Comparison of ENCODE assay signal across 23 cellular contexts in genomic region chr14:80664576-80664975, GRCh38.
A peak's percentile ranks its signal among the peaks of the same experiment; 100 is the strongest.
DNase-seq lines count a peak whose midpoint lies in the region; ATAC-seq, FAIRE-seq and TF ChIP-seq lines count a peak whose summit lies in the region.
"Had no signal": no experiment of that assay in that cellular context is flagged by ENCODE, and none has a peak within 500 bp of the region (broad histone marks: within the 10 kb centered on the region; RNA-seq: fewer than 3 reads in every experiment).

No MANE protein-coding gene starts in this region.

- H3K27me3 Mint-ChIP-seq in H9 (ENCODE audit: low read depth) = no peaks in the 10 kb centered on the region
- H3K27me3 Mint-ChIP-seq: activated naive CD4-positive, alpha-beta T cell treated with anti-CD3 and anti-CD28 coated beads, Interleukin-2, amount 50 U/mL, for 24 hours; B cell had no signal

- CTCF ChIA-PET in Panc1 (lab: Charles Lee) = no interaction called here
- CTCF ChIA-PET in endothelial cell of umbilical vein (lab: Charles Lee) = no interaction called here

- H3T11ph ChIP-seq in H9 (ENCODE audit: low read length) = no peak overlapping the region

- no peak for TF ChIP-seq EP300 in upper lobe of left lung (IDR thresholded peaks at IDR 0.05)

- no peak for TF ChIP-seq CTCF in Panc1 (IDR thresholded peaks at IDR 0.05)
- TF ChIP-seq CTCF in endothelial cell of umbilical vein (IDR thresholded peaks at IDR 0.05; ENCODE audit: extremely low read depth in 1 of 2, insufficient read depth in 1 of 2, low read depth in 1 of 2, low read length in 2 of 2) = no peak
- no peak for TF ChIP-seq CTCF in upper lobe of left lung (IDR thresholded peaks at IDR 0.05)
- no peak for TF ChIP-seq CTCF in gastrocnemius medialis (IDR thresholded peaks at IDR 0.05 in 4 of 5, conservative IDR thresholded peaks at IDR 0.05 in 1 of 5)
- TF ChIP-seq CTCF in H9 (conservative IDR thresholded peaks at IDR 0.05) = no peak

- 85% methylated on average over 2 of the region's 2 CpGs for WGBS in upper lobe of left lung, 2 donors
- WGBS in H9 (ENCODE audit: extremely low coverage, insufficient read length, low lambda C conversion rate) = no CpG with 5 or more reads among the region's 2 CpGs

- POLR2A ChIA-PET in Panc1 (lab: Charles Lee) = no interaction called here
- POLR2A ChIA-PET in endothelial cell of umbilical vein (lab: Charles Lee) = no interaction called here

- H3K4ac ChIP-seq in H9 (ENCODE audit: low read depth, low read length) = no peak overlapping the region

- intact Hi-C loops in Panc1 (cut with micrococcal nuclease; ENCODE audit: unreplicated experiment) = no loop called here
- intact Hi-C loops in endothelial cell of umbilical vein (cut with micrococcal nuclease) = loop anchor here (2.0 kb wide), 2 partner anchors 26 to 34 kb away; no protein-coding TSS in a partner anchor
- intact Hi-C loops in gastrocnemius medialis (cut with DNase I; ENCODE audit: low total_unique reads) = no loop called here

- 0 out of 2 replicates have a peak, but pooled peaks have one; percentile 56 for ATAC-seq in Panc1
- ATAC-seq in upper lobe of left lung (ENCODE audit: low FRiP score in 2 of 2) = no peak
- no peak for ATAC-seq in gastrocnemius medialis
- no peak for ATAC-seq in GM18867 (IDR thresholded peaks at IDR 0.05; ENCODE audit: unreplicated experiment)
- ATAC-seq: activated T-cell treated with anti-CD3 and anti-CD28 coated beads, Interleukin-2, amount 50 U/mL, for 72 hours had no signal

- no peak overlapping the region for H4K91ac ChIP-seq in H9 (ENCODE audit: insufficient read length, low read depth, low read length)

- H3K4me1 ChIP-seq in Panc1 (ENCODE audit: control insufficient read depth, insufficient read depth, low read length) (no peaks in the 10 kb centered on the region), endothelial cell of umbilical vein (ENCODE audit: control insufficient read depth, extremely low read depth, insufficient read depth, low read length) (peaks cover 15% of the 10 kb centered on the region), upper lobe of left lung (no peaks in the 10 kb centered on the region), gastrocnemius medialis (no peaks in the 10 kb centered on the region), H9 (ENCODE audit: insufficient read depth, low read length) (no peaks in the 10 kb centered on the region)

- BruUV-seq in Panc1 (replicated peaks; lab: Mats Ljungman, UMichigan) = no TSS peak
- BruUV-seq in endothelial cell of umbilical vein (replicated peaks; lab: Mats Ljungman, UMichigan) = no TSS peak

- no peaks in the 10 kb centered on the region for H3K9me1 ChIP-seq in endothelial cell of umbilical vein (replicated peaks; ENCODE audit: control insufficient read depth, extremely low read depth, insufficient read depth, low read length)

- peak; percentile 72 for FAIRE-seq in endothelial cell of umbilical vein (lab: Jason Lieb, UNC)
- FAIRE-seq: colon, GM18507 had no signal

- H3K27me3 ChIP-seq in Panc1 (ENCODE audit: control insufficient read depth, insufficient read depth, low read length) = no peaks in the 10 kb centered on the region
- H3K27me3 ChIP-seq in endothelial cell of umbilical vein (ENCODE audit: control insufficient read depth in 2 of 2, insufficient read depth in 2 of 2, low read length in 2 of 2) = no peaks in the 10 kb centered on the region
- no peaks in the 10 kb centered on the region for H3K27me3 ChIP-seq in upper lobe of left lung
- no peaks in the 10 kb centered on the region for H3K27me3 ChIP-seq in gastrocnemius medialis
- H3K27me3 ChIP-seq in H9 (ENCODE audit: insufficient read depth, low read length) = no peaks in the 10 kb centered on the region

- H3K4me2 ChIP-seq in endothelial cell of umbilical vein (ENCODE audit: insufficient read depth, low read length) = peak overlapping the region; percentile 47
- no peak overlapping the region for H3K4me2 ChIP-seq in H9 (ENCODE audit: insufficient read depth, insufficient read length, low read length)

- H3K9ac ChIP-seq in endothelial cell of umbilical vein (replicated peaks; ENCODE audit: extremely low read depth, insufficient read depth, low read length) (no peak overlapping the region), H9 (ENCODE audit: extremely low read depth, insufficient read length, low read length) (no peak overlapping the region)

- no peak overlapping the region for H3K4me3 Mint-ChIP-seq in H9
- H3K4me3 Mint-ChIP-seq: activated naive CD4-positive, alpha-beta T cell treated with anti-CD3 and anti-CD28 coated beads, Interleukin-2, amount 50 U/mL, for 24 hours; activated T-cell treated with anti-CD3 and anti-CD28 coated beads, Interleukin-2, amount 50 U/mL, for 72 hours; B cell; endodermal cell had no signal

- H3K23ac ChIP-seq in H9 (ENCODE audit: insufficient read length, low read depth, low read length) = no peak overlapping the region

- no peak overlapping the region; a peak in 1 of 7 replicates for H3K27ac Mint-ChIP-seq in H9
- H3K27ac Mint-ChIP-seq: activated naive CD4-positive, alpha-beta T cell treated with anti-CD3 and anti-CD28 coated beads, Interleukin-2, amount 50 U/mL, for 24 hours; activated T-cell treated with anti-CD3 and anti-CD28 coated beads, Interleukin-2, amount 50 U/mL, for 72 hours; B cell; endodermal cell had no signal

- H3K56ac ChIP-seq in H9 (ENCODE audit: insufficient read length, low read depth, low read length) = no peak overlapping the region

- no peaks in the 10 kb centered on the region for H3K79me2 ChIP-seq in endothelial cell of umbilical vein (ENCODE audit: control insufficient read depth, insufficient read depth, low read length)
- H3K79me2 ChIP-seq in H9 (ENCODE audit: insufficient read depth, low read length) = no peaks in the 10 kb centered on the region

- H3K4me1 Mint-ChIP-seq in H9 = peaks cover 13 to 14% of the 10 kb centered on the region in 2 experiments
- H3K4me1 Mint-ChIP-seq: activated naive CD4-positive, alpha-beta T cell treated with anti-CD3 and anti-CD28 coated beads, Interleukin-2, amount 50 U/mL, for 24 hours; B cell had no signal

- peaks cover 0 to 5% of the 10 kb centered on the region in 2 experiments; a peak in 3 of 5 replicates for H3K9me3 Mint-ChIP-seq in H9

- in situ Hi-C loops in Panc1 (cut with HindIII; ENCODE audit: low pct_unique_long_range_greater_than_20kb, low sequenced_read_pairs) = no loop called here
- in situ Hi-C loops in gastrocnemius medialis (cut with MboI; ENCODE audit: low sequenced_read_pairs in 4 of 4) = no loop called here

- no peak overlapping the region for H3K14ac ChIP-seq in H9 (ENCODE audit: insufficient read depth, low read length)

- no peaks in the 10 kb centered on the region for H4K20me1 ChIP-seq in endothelial cell of umbilical vein (replicated peaks; ENCODE audit: control insufficient read depth, extremely low read depth, insufficient read depth, low read length)
- H4K20me1 ChIP-seq in H9 (ENCODE audit: control insufficient read depth, insufficient read depth, insufficient read length) = no peaks in the 10 kb centered on the region

- H2BK20ac ChIP-seq in H9 (ENCODE audit: low read depth, low read length, poor library complexity, severe bottlenecking) = no peak overlapping the region

- H3K9me3 ChIP-seq in Panc1 (ENCODE audit: control insufficient read depth, insufficient read depth, low read depth, low read length) (no peaks in the 10 kb centered on the region), endothelial cell of umbilical vein (replicated peaks; ENCODE audit: control insufficient read depth, insufficient read depth, low read length) (no peaks in the 10 kb centered on the region), upper lobe of left lung (no peaks in the 10 kb centered on the region), gastrocnemius medialis (no peaks in the 10 kb centered on the region), H9 (ENCODE audit: control insufficient read depth, low read depth, low read length) (no peaks in the 10 kb centered on the region)

- H3K27ac ChIP-seq in Panc1 (ENCODE audit: low read length) = no peak overlapping the region
- peak overlapping the region; percentile 24 for H3K27ac ChIP-seq in endothelial cell of umbilical vein (ENCODE audit: insufficient read depth, low read depth, low read length)
- no peak overlapping the region for H3K27ac ChIP-seq in upper lobe of left lung
- no peak overlapping the region for H3K27ac ChIP-seq in gastrocnemius medialis
- H3K27ac ChIP-seq in H9 (ENCODE audit: insufficient read length, low read depth, low read length) = no peak overlapping the region

- H2BK15ac ChIP-seq in H9 (ENCODE audit: low read depth, low read length) = no peak overlapping the region

- H3K23me2 ChIP-seq in H9 (ENCODE audit: insufficient read length, low read depth, low read length, poor library complexity, severe bottlenecking) = no peaks in the 10 kb centered on the region

- H3K36me3 ChIP-seq in Panc1 (ENCODE audit: control insufficient read depth, insufficient read depth, low read length) = no peaks in the 10 kb centered on the region
- H3K36me3 ChIP-seq in endothelial cell of umbilical vein (ENCODE audit: control insufficient read depth in 2 of 2, extremely low read depth in 1 of 2, insufficient read depth in 2 of 2, low read length in 2 of 2) = no peaks in the 10 kb centered on the region
- no peaks in the 10 kb centered on the region for H3K36me3 ChIP-seq in upper lobe of left lung
- H3K36me3 ChIP-seq in gastrocnemius medialis = no peaks in the 10 kb centered on the region

- no peak for TF ChIP-seq POLR2A in endothelial cell of umbilical vein (IDR thresholded peaks at IDR 0.05; ENCODE audit: low read depth, low read length)
- no peak for TF ChIP-seq POLR2A in upper lobe of left lung (IDR thresholded peaks at IDR 0.05)
- TF ChIP-seq POLR2A in gastrocnemius medialis (IDR thresholded peaks at IDR 0.05) = no peak

- H2AK5ac ChIP-seq in H9 (ENCODE audit: insufficient read length, low read length) = no peak overlapping the region

- DNase-seq in H4 (ENCODE audit: low spot score) (peak; percentile 39), Panc1 (ENCODE audit: low read depth, low spot score) (no peak), endothelial cell of umbilical vein (ENCODE audit: low read depth, low spot score) (peak; percentile 49), non-pigmented ciliary epithelial cell (ENCODE audit: low read depth) (peak; percentile 28), upper lobe of left lung (no peak), gastrocnemius medialis (no peak), H9 (no peak)
- DNase-seq: activated CD4-positive, alpha-beta T cell treated with anti-CD3 and anti-CD28 coated beads for 4 hours; activated T-cell treated with anti-CD3 and anti-CD28 coated beads, Interleukin-2, amount 50 U/mL, for 72 hours; endodermal cell; hippocampal formation; islet precursor cell; Karpas-422; NCI-H1092; NCI-H2029 treated with DMSO at 0.1 percent for 48 hours; NCI-H510A; retina; stimulated activated CD4-positive, alpha-beta T cell treated with anti-CD3 and anti-CD28 coated beads, Interleukin-4, amount 100 ng/mL, for 4 hours had no signal

- no peak overlapping the region for H2BK5ac ChIP-seq in H9 (ENCODE audit: insufficient read length, low read length)

- H3K18ac ChIP-seq in H9 (ENCODE audit: insufficient read length, low read depth, low read length) = no peak overlapping the region

- no peak overlapping the region for H2BK12ac ChIP-seq in H9 (ENCODE audit: insufficient read length, low read depth, low read length)

- H4K5ac ChIP-seq in H9 (ENCODE audit: insufficient read length, low read depth, low read length) = no peak overlapping the region

- no peak overlapping the region for H4K8ac ChIP-seq in H9 (replicated peaks; ENCODE audit: insufficient read length, low read depth, low read length)

- no peaks in the 10 kb centered on the region for H3K79me1 ChIP-seq in H9 (ENCODE audit: insufficient read depth, low read depth, low read length, poor library complexity, severe bottlenecking)

- peaks cover 0 to 4% (median 0%) of the 10 kb centered on the region in 3 experiments; a peak in 2 of 7 replicates for H3K36me3 Mint-ChIP-seq in H9 (ENCODE audit: insufficient read depth in 1 of 3, low read depth in 3 of 3)

- dilution Hi-C loops in endothelial cell of umbilical vein (cut with MboI; ENCODE audit: extremely low pct_ligation_motif_present, low sequenced_read_pairs) = no loop called here

- peak overlapping the region; percentile 11 for H2AFZ ChIP-seq in endothelial cell of umbilical vein (ENCODE audit: low read depth, low read length)
- H2AFZ ChIP-seq in H9 (ENCODE audit: low read length) = no peak overlapping the region

- H3K4me3 ChIP-seq in Panc1 (ENCODE audit: low read depth in 2 of 2, low read length in 2 of 2) (no peak overlapping the region), endothelial cell of umbilical vein (replicated peaks in 1 of 3; ENCODE audit: insufficient read depth in 1 of 3, low read depth in 1 of 3, low read length in 3 of 3) (no peak overlapping the region), upper lobe of left lung (no peak overlapping the region), gastrocnemius medialis (no peak overlapping the region)

- no peak overlapping the region for H2BK120ac ChIP-seq in H9 (ENCODE audit: low read depth, low read length, poor library complexity, severe bottlenecking)

Comparison
In these comparisons a context has a peak if more than half of its experiments do, and no peak if none do; other contexts are left out.
1. DNase-seq: peak in H4 (single experiment), endothelial cell of umbilical vein (single experiment) and non-pigmented ciliary epithelial cell (single experiment); none in Panc1 (single experiment), upper lobe of left lung (0 of 2), gastrocnemius medialis (0 of 2) and H9 (single experiment).